7 cellular contexts compared by ENCODE assay signal in the genomic region with DNA sequence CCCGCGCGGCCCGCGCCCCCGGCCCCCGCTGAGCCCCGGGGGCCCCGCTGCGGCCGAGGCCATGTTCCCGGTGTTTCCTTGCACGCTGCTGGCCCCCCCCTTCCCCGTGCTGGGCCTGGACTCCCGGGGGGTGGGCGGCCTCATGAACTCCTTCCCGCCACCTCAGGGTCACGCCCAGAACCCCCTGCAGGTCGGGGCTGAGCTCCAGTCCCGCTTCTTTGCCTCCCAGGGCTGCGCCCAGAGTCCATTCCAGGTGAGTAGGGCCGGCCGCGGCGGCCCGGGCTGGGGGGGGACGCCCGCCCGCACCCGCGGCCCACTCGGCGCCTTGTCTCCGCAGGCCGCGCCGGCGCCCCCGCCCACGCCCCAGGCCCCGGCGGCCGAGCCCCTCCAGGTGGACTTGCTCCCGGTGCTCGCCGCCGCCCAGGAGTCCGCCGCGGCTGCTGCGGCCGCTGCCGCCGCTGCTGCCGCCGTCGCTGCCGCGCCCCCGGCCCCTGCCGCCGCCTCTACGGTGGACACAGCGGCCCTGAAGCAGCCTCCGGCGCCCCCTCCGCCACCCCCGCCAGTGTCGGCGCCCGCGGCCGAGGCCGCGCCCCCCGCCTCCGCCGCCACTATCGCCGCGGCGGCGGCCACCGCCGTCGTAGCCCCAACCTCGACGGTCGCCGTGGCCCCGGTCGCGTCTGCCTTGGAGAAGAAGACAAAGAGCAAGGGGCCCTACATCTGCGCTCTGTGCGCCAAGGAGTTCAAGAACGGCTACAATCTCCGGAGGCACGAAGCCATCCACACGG. TPM values are rescaled to one million over a fixed set of nuclear protein-coding genes. Genes with fewer than 3 reads are reported as not detected.
A peak's percentile ranks its signal among the peaks of the same experiment; 100 is the strongest.
DNase-seq lines count a peak whose midpoint lies in the region; FAIRE-seq and TF ChIP-seq lines count a peak whose summit lies in the region.

No MANE protein-coding gene starts in this region.

- no peaks in the 10 kb centered on the region for H3K9me3 Mint-ChIP-seq in T-helper 1 cell treated with Interleukin-12 subunit alpha and Interleukin-12 subunit beta and Interleukin-4 antibody, amounts not matched to agents 30 μg/mL and 1 μg/mL, for 36 hours

- H3K27ac Mint-ChIP-seq in T-helper 1 cell treated with Interleukin-12 subunit alpha and Interleukin-12 subunit beta and Interleukin-4 antibody, amounts not matched to agents 30 μg/mL and 1 μg/mL, for 36 hours = peak overlapping the region; percentile 92

- no peak for DNase-seq in GM12892 (ENCODE audit: insufficient read length)
- DNase-seq in MM.1S = peak; percentile 69
- peak in 1 of 2 donors; percentile 40 for DNase-seq in cardiac fibroblast (ENCODE audit: low read depth in 2 of 2)
- DNase-seq in lower leg skin (ENCODE audit: low spot score in 2 of 2) = peak in 1 of 2 donors; percentile 92
- peak; percentile 44 for DNase-seq in stomach
- no peak for DNase-seq in foreskin melanocyte

- H3K4me3 Mint-ChIP-seq in T-helper 1 cell treated with Interleukin-12 subunit alpha and Interleukin-12 subunit beta and Interleukin-4 antibody, amounts not matched to agents 30 μg/mL and 1 μg/mL, for 36 hours = peak overlapping the region; percentile 92

- no peaks in the 10 kb centered on the region for H3K9me2 ChIP-seq in MM.1S (replicated peaks; ENCODE audit: insufficient read depth, low read length)

- peaks cover 49% of the 10 kb centered on the region for H3K4me1 Mint-ChIP-seq in T-helper 1 cell treated with Interleukin-12 subunit alpha and Interleukin-12 subunit beta and Interleukin-4 antibody, amounts not matched to agents 30 μg/mL and 1 μg/mL, for 36 hours (ENCODE audit: low read depth)

- H3K79me2 ChIP-seq in MM.1S (ENCODE audit: low read length) = peaks cover 32% of the 10 kb centered on the region

- FAIRE-seq in GM12892 (lab: Jason Lieb, UNC) = no peak

- TF ChIP-seq POLR2A in GM12892 (IDR thresholded peaks at IDR 0.05; ENCODE audit: low read depth, low read length) = peak; percentile 38; the same call in 1 of the 2 replicates
- TF ChIP-seq POLR2A in lower leg skin (IDR thresholded peaks at IDR 0.05) = no peak
- TF ChIP-seq POLR2A in stomach (IDR thresholded peaks at IDR 0.05) = no peak

- H3K36me3 ChIP-seq in MM.1S (replicated peaks; ENCODE audit: insufficient read depth, low read length) = no peaks in the 10 kb centered on the region
- H3K36me3 ChIP-seq in stomach = peaks cover 15 to 32% (median 22%) of the 10 kb centered on the region in 4 donors

- 1 to 3% methylated on average over 11 to 49 of the region's 99 CpGs for WGBS in lower leg skin, 2 donors
- WGBS in stomach, 5 donors = 1 to 7% (median 1%) methylated on average over 3 to 99 of the region's 99 CpGs

- H3K27ac ChIP-seq in MM.1S (ENCODE audit: low read length) (peak overlapping the region; percentile 95), stomach (peak overlapping the region; percentile 88 to 96 (median 94))

- H3K9me3 ChIP-seq in MM.1S (replicated peaks; ENCODE audit: insufficient read depth, low read length) (no peaks in the 10 kb centered on the region), stomach (no peaks in the 10 kb centered on the region)

- H3K27me3 Mint-ChIP-seq in T-helper 1 cell treated with Interleukin-12 subunit alpha and Interleukin-12 subunit beta and Interleukin-4 antibody, amounts not matched to agents 30 μg/mL and 1 μg/mL, for 36 hours (ENCODE audit: low read depth) = peaks cover 4% of the 10 kb centered on the region

- H3K4me1 ChIP-seq in MM.1S (ENCODE audit: low read length) = peaks cover 41% of the 10 kb centered on the region
- peaks cover 53 to 61% (median 60%) of the 10 kb centered on the region in 4 donors for H3K4me1 ChIP-seq in stomach

- H2AFZ ChIP-seq in MM.1S (ENCODE audit: low read length) = no peak overlapping the region

- intact Hi-C loops in lower leg skin (cut with DNase I; ENCODE audit: low total_unique reads) (no loop called here), stomach (cut with DNase I; ENCODE audit: low total_unique reads) (loop anchor here (5.0 kb wide), 1 partner anchor 50 kb away; no protein-coding TSS in a partner anchor)

- peaks cover 39% of the 10 kb centered on the region for H3K36me3 Mint-ChIP-seq in T-helper 1 cell treated with Interleukin-12 subunit alpha and Interleukin-12 subunit beta and Interleukin-4 antibody, amounts not matched to agents 30 μg/mL and 1 μg/mL, for 36 hours (ENCODE audit: low read depth)

- no peaks in the 10 kb centered on the region for H3K27me3 ChIP-seq in MM.1S (replicated peaks; ENCODE audit: insufficient read depth, low read length)
- H3K27me3 ChIP-seq in stomach = peaks cover 0 to 3% (median 0%) of the 10 kb centered on the region in 3 donors

- H4K20me1 ChIP-seq in MM.1S (ENCODE audit: insufficient read depth, low read length) = no peaks in the 10 kb centered on the region

- H3F3A ChIP-seq in MM.1S (ENCODE audit: insufficient read depth, low read length) = peaks cover 68% of the 10 kb centered on the region

- H3K9ac ChIP-seq in MM.1S (ENCODE audit: low read length) = peak overlapping the region; percentile 95

- no peak for TF ChIP-seq CTCF in MM.1S (IDR thresholded peaks at IDR 0.05; ENCODE audit: low read length)
- no peak for TF ChIP-seq CTCF in cardiac fibroblast (IDR thresholded peaks at IDR 0.05; ENCODE audit: low read depth, low read length)
- no peak for TF ChIP-seq CTCF in lower leg skin (IDR thresholded peaks at IDR 0.05)
- TF ChIP-seq CTCF in stomach (IDR thresholded peaks at IDR 0.05) = no peak

- peak overlapping the region; percentile 77 for H3K4me2 ChIP-seq in MM.1S (ENCODE audit: low read depth, low read length)

- no peak for TF ChIP-seq EP300 in stomach (IDR thresholded peaks at IDR 0.05)

- H3K4me3 ChIP-seq in MM.1S (ENCODE audit: low read length) (peak overlapping the region; percentile 76), cardiac fibroblast (replicated peaks in 1 of 2; ENCODE audit: low read depth in 2 of 2, low read length in 2 of 2) (peak overlapping the region; percentile 65 to 69), lower leg skin (ENCODE audit: low read depth, poor library complexity, severe bottlenecking) (peak overlapping the region; percentile 71), stomach (peak overlapping the region; percentile 53 to 71 (median 67))

RNA-seq across cellular contexts. Expression of a gene that starts 0.5 kb away (rescaled TPM):
- polyA plus RNA-seq in GM12892 (2012; ENCODE audit: missing spikeins) = 133 TPM
- total RNA-seq in lower leg skin = 100 to 1,000 TPM in 1 of 4 donors, 10 to 100 TPM in 3; 62.1 to 101 (median 84.8) TPM
- 100 to 1,000 TPM in 4 of 5 donors, 10 to 100 TPM in 1; 11.7 to 865 (median 117) TPM for total RNA-seq in stomach
- 100 to 1,000 TPM in 2 of 3 donors, 10 to 100 TPM in 1; 79.9 to 160 (median 102) TPM for polyA plus RNA-seq in stomach

RNA-seq across cellular contexts. Expression of a gene that starts 5.2 kb away (rescaled TPM):
- polyA plus RNA-seq in GM12892 (2012; ENCODE audit: missing spikeins) = 0.98 TPM
- total RNA-seq in lower leg skin = 1 to 10 TPM in 3 of 4 donors, not detected in 1; 1.1 to 3.6 (median 1.4) TPM
- 10 to 100 TPM in 1 of 5 donors, 1 to 10 TPM in 2, not detected in 2; 4.0 to 17.4 (median 4.6) TPM for total RNA-seq in stomach
- under 1 TPM in 2 of 3 donors, not detected in 1; 0.62 to 0.83 TPM for polyA plus RNA-seq in stomach

RNA-seq across cellular contexts. Expression of a gene that starts 9.1 kb away (rescaled TPM):
- 8.8 TPM for polyA plus RNA-seq in GM12892 (2012; ENCODE audit: missing spikeins)
- total RNA-seq in lower leg skin (10 to 100 TPM; 28.0 to 33.5 (median 32.1) TPM), stomach (100 to 1,000 TPM in 1 of 5 donors, 10 to 100 TPM in 3, 1 to 10 TPM in 1; 7.1 to 124 (median 19.8) TPM)
- polyA plus RNA-seq in stomach = 10 to 100 TPM; 24.0 to 31.6 (median 27.1) TPM

RNA-seq across cellular contexts. Expression of a gene that starts 13.4 kb away (rescaled TPM):
- polyA plus RNA-seq in GM12892 (2012; ENCODE audit: missing spikeins) = 53.0 TPM
- total RNA-seq in lower leg skin (10 to 100 TPM; 58.2 to 94.1 (median 70.4) TPM), stomach (100 to 1,000 TPM in 4 of 5 donors, 10 to 100 TPM in 1; 92.2 to 453 (median 154) TPM)
- polyA plus RNA-seq in stomach = 100 to 1,000 TPM; 101 to 122 (median 116) TPM

RNA-seq across cellular contexts. Expression of a gene that starts 16.3 kb away (rescaled TPM):
- polyA plus RNA-seq in GM12892 (2012; ENCODE audit: missing spikeins) = 43.2 TPM
- total RNA-seq in lower leg skin = 10 to 100 TPM; 36.8 to 81.2 (median 44.9) TPM
- total RNA-seq in stomach = 100 to 1,000 TPM in 1 of 5 donors, 10 to 100 TPM in 4; 11.1 to 229 (median 26.8) TPM
- polyA plus RNA-seq in stomach = 10 to 100 TPM; 53.6 to 88.5 (median 59.2) TPM

Comparison
In these comparisons a context has a peak if more than half of its experiments do, and no peak if none do; other contexts are left out.
1. DNase-seq: peak in MM.1S (single experiment) and stomach (single experiment); none in GM12892 (single experiment) and foreskin melanocyte (single experiment).
2. Peak in every context shown above with its lines, with median percentiles within 50 percentile points of each other: H3K4me3 ChIP-seq.